In genomic region chr21:42160111-42160949, GRCh38 we compare ENCODE assay signal across 22 cellular contexts. TPM values are rescaled to one million over a fixed set of nuclear protein-coding genes. Genes with fewer than 3 reads are reported as not detected.
DNase-seq lines count a peak whose midpoint lies in the region; ATAC-seq and TF ChIP-seq lines count a peak whose summit lies in the region.
"Had no signal": no experiment of that assay in that cellular context is flagged by ENCODE, and none has a peak within 500 bp of the region (broad histone marks: within the 10 kb centered on the region; RNA-seq: fewer than 3 reads in every experiment).

No MANE protein-coding gene starts in this region.

- POLR2A ChIA-PET in activated CD8-positive, alpha-beta T cell treated with anti-CD3 and anti-CD28 coated beads for 36 hours (lab: Charles Lee) = interaction anchor here (1.0 kb wide), 1 partner anchor 106 kb away, joined by 3 read pairs; no protein-coding TSS in a partner anchor
- POLR2A ChIA-PET in activated CD8-positive, alpha-beta T cell treated with anti-CD3 and anti-CD28 coated beads, Interleukin-2, amount 10 ng/mL, durations not matched to agents 7 days and 5 days (lab: Charles Lee) = no interaction called here
- POLR2A ChIA-PET in CD8-positive, alpha-beta T cell (lab: Charles Lee) = no interaction called here

- H3K36me3 Mint-ChIP-seq in activated CD8-positive, alpha-beta T cell treated with anti-CD3 and anti-CD28 coated beads for 36 hours (ENCODE audit: low read depth) = no peaks in the 10 kb centered on the region
- no peaks in the 10 kb centered on the region for H3K36me3 Mint-ChIP-seq in activated CD8-positive, alpha-beta T cell treated with anti-CD3 and anti-CD28 coated beads, Interleukin-2, amount 10 ng/mL, durations not matched to agents 7 days and 5 days (ENCODE audit: low read depth)
- no peaks in the 10 kb centered on the region for H3K36me3 Mint-ChIP-seq in CD8-positive, alpha-beta T cell
- H3K36me3 Mint-ChIP-seq: naive B cell; stimulated activated effector memory CD8-positive, alpha-beta T cell treated with anti-CD3 and anti-CD28 coated beads, Interleukin-12 subunit alpha, Interleukin-12 subunit beta, amount 100 ng/mL, for 72 hours; WTC11 had no signal

- WGBS in spleen, 5 donors = 53 to 72% (median 59%) methylated on average over 22 to 30 of the region's 30 CpGs

- no peak overlapping the region for H3K4me3 Mint-ChIP-seq in activated CD8-positive, alpha-beta T cell treated with anti-CD3 and anti-CD28 coated beads for 36 hours
- no peak overlapping the region for H3K4me3 Mint-ChIP-seq in activated CD8-positive, alpha-beta T cell treated with anti-CD3 and anti-CD28 coated beads, Interleukin-2, amount 10 ng/mL, durations not matched to agents 7 days and 5 days
- H3K4me3 Mint-ChIP-seq in CD8-positive, alpha-beta T cell = no peak overlapping the region
- H3K4me3 Mint-ChIP-seq: naive B cell; stimulated activated effector memory CD8-positive, alpha-beta T cell treated with anti-CD3 and anti-CD28 coated beads, Interleukin-12 subunit alpha, Interleukin-12 subunit beta, amount 100 ng/mL, for 72 hours; WTC11 had no signal

- no peak for TF ChIP-seq POLR2A in spleen (IDR thresholded peaks at IDR 0.05)

- H3K9me3 ChIP-seq in CD8-positive, alpha-beta T cell (ENCODE audit: low read length) = no peaks in the 10 kb centered on the region
- no peaks in the 10 kb centered on the region for H3K9me3 ChIP-seq in spleen
- H3K9me3 ChIP-seq: esophagus squamous epithelium, tibial nerve had no signal

- peaks cover 32% of the 10 kb centered on the region for H3K4me1 Mint-ChIP-seq in activated CD8-positive, alpha-beta T cell treated with anti-CD3 and anti-CD28 coated beads for 36 hours (ENCODE audit: low read depth)
- peaks cover 40% of the 10 kb centered on the region for H3K4me1 Mint-ChIP-seq in activated CD8-positive, alpha-beta T cell treated with anti-CD3 and anti-CD28 coated beads, Interleukin-2, amount 10 ng/mL, durations not matched to agents 7 days and 5 days (ENCODE audit: low read depth)
- H3K4me1 Mint-ChIP-seq in CD8-positive, alpha-beta T cell (ENCODE audit: low read depth) = peaks cover 36% of the 10 kb centered on the region

- no peaks in the 10 kb centered on the region for H3K27me3 Mint-ChIP-seq in activated CD8-positive, alpha-beta T cell treated with anti-CD3 and anti-CD28 coated beads for 36 hours
- no peaks in the 10 kb centered on the region for H3K27me3 Mint-ChIP-seq in activated CD8-positive, alpha-beta T cell treated with anti-CD3 and anti-CD28 coated beads, Interleukin-2, amount 10 ng/mL, durations not matched to agents 7 days and 5 days (ENCODE audit: low read depth)
- no peaks in the 10 kb centered on the region for H3K27me3 Mint-ChIP-seq in CD8-positive, alpha-beta T cell (ENCODE audit: low read depth)

- no peak overlapping the region for H3K27ac Mint-ChIP-seq in activated CD8-positive, alpha-beta T cell treated with anti-CD3 and anti-CD28 coated beads for 36 hours
- no peak overlapping the region for H3K27ac Mint-ChIP-seq in activated CD8-positive, alpha-beta T cell treated with anti-CD3 and anti-CD28 coated beads, Interleukin-2, amount 10 ng/mL, durations not matched to agents 7 days and 5 days
- peak overlapping the region; percentile 37 for H3K27ac Mint-ChIP-seq in CD8-positive, alpha-beta T cell
- H3K27ac Mint-ChIP-seq: WTC11 had no signal

- peaks cover 37% of the 10 kb centered on the region for H3K4me1 ChIP-seq in CD8-positive, alpha-beta T cell (ENCODE audit: insufficient read depth, low read length)
- H3K4me1 ChIP-seq in spleen = peaks cover 0 to 33% (median 13%) of the 10 kb centered on the region in 6 donors

- peak; percentile 25 for DNase-seq in activated CD8-positive, alpha-beta T cell treated with anti-CD3 and anti-CD28 coated beads for 36 hours
- DNase-seq in activated CD8-positive, alpha-beta T cell treated with anti-CD3 and anti-CD28 coated beads, Interleukin-2, amount 10 ng/mL, durations not matched to agents 7 days and 5 days = no peak
- peak in 3 of 7 experiments; percentile 31 to 71 (median 46) for DNase-seq in CD8-positive, alpha-beta T cell
- peak; percentile 38 for DNase-seq in ecto neural progenitor cell (ENCODE audit: low spot score)
- peak; percentile 72 for DNase-seq in spleen
- no peak for DNase-seq in NCI-H2196 treated with DMSO at 0.1 percent for 48 hours (lab: John Stamatoyannopoulos, UW; ENCODE audit: unreplicated experiment)
- no peak for DNase-seq in SW 1271 (lab: John Stamatoyannopoulos, UW)
- DNase-seq in activated CD4-positive, alpha-beta T cell treated with anti-CD3 and anti-CD28 coated beads for 48 hours = no peak
- DNase-seq: anterior cingulate cortex; Calu3; effector CD4-positive, alpha-beta T cell; esophagus squamous epithelium; HCEC 1CT; naive B cell; NCI-H1092; NCI-H2081 treated with DMSO at 0.1 percent for 48 hours had no signal

- H3K9me3 Mint-ChIP-seq in activated CD8-positive, alpha-beta T cell treated with anti-CD3 and anti-CD28 coated beads for 36 hours = no peaks in the 10 kb centered on the region
- no peaks in the 10 kb centered on the region for H3K9me3 Mint-ChIP-seq in activated CD8-positive, alpha-beta T cell treated with anti-CD3 and anti-CD28 coated beads, Interleukin-2, amount 10 ng/mL, durations not matched to agents 7 days and 5 days (ENCODE audit: insufficient read depth)
- no peaks in the 10 kb centered on the region for H3K9me3 Mint-ChIP-seq in CD8-positive, alpha-beta T cell
- H3K9me3 Mint-ChIP-seq: naive B cell; stimulated activated effector memory CD8-positive, alpha-beta T cell treated with anti-CD3 and anti-CD28 coated beads, Interleukin-12 subunit alpha, Interleukin-12 subunit beta, amount 100 ng/mL, for 72 hours; WTC11 had no signal

- ATAC-seq in activated CD8-positive, alpha-beta T cell treated with anti-CD3 and anti-CD28 coated beads for 36 hours = no peak
- ATAC-seq in activated CD8-positive, alpha-beta T cell treated with anti-CD3 and anti-CD28 coated beads, Interleukin-2, amount 10 ng/mL, durations not matched to agents 7 days and 5 days = no peak
- ATAC-seq in CD8-positive, alpha-beta T cell = peak; percentile 74
- ATAC-seq: stimulated activated effector memory CD8-positive, alpha-beta T cell treated with anti-CD3 and anti-CD28 coated beads, Interleukin-12 subunit alpha, Interleukin-12 subunit beta, amount 100 ng/mL, for 72 hours; WTC11 had no signal

- CTCF ChIA-PET in activated CD8-positive, alpha-beta T cell treated with anti-CD3 and anti-CD28 coated beads for 36 hours (lab: Charles Lee) = interaction anchor here (0.9 to 2.2 kb wide), 3 partner anchors 41 to 112 kb away, joined by 3 to 11 read pairs (median 3); no protein-coding TSS in a partner anchor
- CTCF ChIA-PET in activated CD8-positive, alpha-beta T cell treated with anti-CD3 and anti-CD28 coated beads, Interleukin-2, amount 10 ng/mL, durations not matched to agents 7 days and 5 days (lab: Charles Lee) = interaction anchor here (1.3 to 1.6 kb wide), 2 partner anchors 15 to 73 kb away, joined by 3 to 5 read pairs; no protein-coding TSS in a partner anchor
- CTCF ChIA-PET in CD8-positive, alpha-beta T cell (lab: Charles Lee) = interaction anchor here (0.6 to 2.2 kb wide), 3 partner anchors 100 to 265 kb away, joined by 3 to 5 read pairs (median 4); no protein-coding TSS in a partner anchor

- no peaks in the 10 kb centered on the region for H3K36me3 ChIP-seq in CD8-positive, alpha-beta T cell (ENCODE audit: insufficient read depth, low read length)
- H3K36me3 ChIP-seq in spleen = no peaks in the 10 kb centered on the region
- H3K36me3 ChIP-seq: esophagus squamous epithelium, tibial nerve had no signal

- no peaks in the 10 kb centered on the region for H3K27me3 ChIP-seq in CD8-positive, alpha-beta T cell (ENCODE audit: insufficient read depth, low read length)
- H3K27me3 ChIP-seq in spleen (replicated peaks in 1 of 7) = peaks cover 0 to 23% (median 0%) of the 10 kb centered on the region in 7 donors
- H3K27me3 ChIP-seq: tibial nerve had no signal

- no peak overlapping the region for H3K4me3 ChIP-seq in CD8-positive, alpha-beta T cell (ENCODE audit: low read depth, low read length)
- H3K4me3 ChIP-seq in spleen = no peak overlapping the region
- H3K4me3 ChIP-seq: esophagus squamous epithelium, SK-N-MC, tibial nerve had no signal

- no peak for TF ChIP-seq CTCF in activated CD8-positive, alpha-beta T cell treated with anti-CD3 and anti-CD28 coated beads for 36 hours (IDR thresholded peaks at IDR 0.05)
- no peak for TF ChIP-seq CTCF in CD8-positive, alpha-beta T cell (IDR thresholded peaks at IDR 0.05)
- no peak for TF ChIP-seq CTCF in spleen (IDR thresholded peaks at IDR 0.05 in 8 of 11, conservative IDR thresholded peaks at IDR 0.05 in 3 of 11)

- no peak overlapping the region for H3K27ac ChIP-seq in CD8-positive, alpha-beta T cell (ENCODE audit: low read depth, low read length)
- H3K27ac ChIP-seq in spleen = no peak overlapping the region
- H3K27ac ChIP-seq: esophagus squamous epithelium, KMS-11, SK-N-MC, tibial nerve had no signal

- intact Hi-C loops in activated CD8-positive, alpha-beta T cell treated with anti-CD3 and anti-CD28 coated beads for 36 hours (cut with micrococcal nuclease) = no loop called here
- intact Hi-C loops in CD8-positive, alpha-beta T cell (cut with DNase I, micrococcal nuclease) = loop anchor here (5.0 kb wide), 2 partner anchors 57 to 62 kb away; partner anchors contain the start of gene ABCG1 (in 1 of the 2)
- intact Hi-C loops in spleen (cut with DNase I; ENCODE audit: low total_unique reads) = no loop called here

RNA-seq across cellular contexts. Expression of gene ABCG1, which starts 58.6 kb away (rescaled TPM):
- total RNA-seq in activated CD8-positive, alpha-beta T cell treated with anti-CD3 and anti-CD28 coated beads for 36 hours = 10 to 100 TPM; 12.1 to 12.7 TPM
- 1 to 10 TPM; 6.7 to 8.0 TPM for total RNA-seq in activated CD8-positive, alpha-beta T cell treated with anti-CD3 and anti-CD28 coated beads, Interleukin-2, amount 10 ng/mL, durations not matched to agents 7 days and 5 days
- total RNA-seq in CD8-positive, alpha-beta T cell = 100 to 1,000 TPM; 119 to 123 TPM
- total RNA-seq in spleen = 100 to 1,000 TPM in 5 of 7 donors, 10 to 100 TPM in 2; 76.7 to 143 (median 103) TPM
- polyA plus RNA-seq in spleen = 10 to 100 TPM; 14.6 to 17.0 (median 15.6) TPM
- total RNA-seq: HT1080 had no signal

Comparison
In these comparisons a context has a peak if more than half of its experiments do, and no peak if none do; other contexts are left out.
1. DNase-seq: peak in activated CD8-positive, alpha-beta T cell treated with anti-CD3 and anti-CD28 coated beads for 36 hours (single experiment), ecto neural progenitor cell (single experiment) and spleen (single experiment); none in activated CD8-positive, alpha-beta T cell treated with anti-CD3 and anti-CD28 coated beads, Interleukin-2, amount 10 ng/mL, durations not matched to agents 7 days and 5 days (single experiment), NCI-H2196 treated with DMSO at 0.1 percent for 48 hours (single experiment), SW 1271 (0 of 2) and activated CD4-positive, alpha-beta T cell treated with anti-CD3 and anti-CD28 coated beads for 48 hours (single experiment).
2. RNA of gene ABCG1, which starts 58.6 kb away (total RNA-seq): 119 to 123 TPM in CD8-positive, alpha-beta T cell and 76.7 to 143 TPM in spleen; 12.1 to 12.7 TPM in activated CD8-positive, alpha-beta T cell treated with anti-CD3 and anti-CD28 coated beads for 36 hours and 6.7 to 8.0 TPM in activated CD8-positive, alpha-beta T cell treated with anti-CD3 and anti-CD28 coated beads, Interleukin-2, amount 10 ng/mL, durations not matched to agents 7 days and 5 days; every median in the first group is over 4 times any median in the second.
3. intact Hi-C loops: an anchor here in CD8-positive, alpha-beta T cell (5.0 kb wide); none called in activated CD8-positive, alpha-beta T cell treated with anti-CD3 and anti-CD28 coated beads for 36 hours and spleen.